Comparison of ENCODE assay signal across 1 cellular context in the genomic region with DNA sequence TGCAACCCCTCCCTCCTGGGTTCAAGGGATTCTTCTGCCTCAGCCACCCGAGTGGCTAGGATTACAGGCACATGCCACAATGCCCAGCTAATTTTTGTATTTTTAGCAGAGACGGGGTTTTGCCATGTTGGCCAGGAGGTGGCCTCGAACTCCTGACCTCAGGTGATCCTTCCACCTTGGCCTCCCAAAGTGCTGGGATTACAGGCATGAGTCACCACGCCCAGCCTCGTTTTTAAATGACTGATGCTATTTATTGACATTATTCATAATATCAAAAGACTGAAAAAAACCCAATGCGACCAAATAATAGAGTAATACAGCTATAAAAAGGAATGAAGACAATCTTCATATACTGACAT.
TF ChIP-seq lines count a peak whose summit lies in the region.

No MANE protein-coding gene starts in this region.

TF ChIP-seq in HEK293, 187 proteins besides CTCF, POLR2A, EP300 and RAD21:
- TF ChIP-seq, protein P1, sequence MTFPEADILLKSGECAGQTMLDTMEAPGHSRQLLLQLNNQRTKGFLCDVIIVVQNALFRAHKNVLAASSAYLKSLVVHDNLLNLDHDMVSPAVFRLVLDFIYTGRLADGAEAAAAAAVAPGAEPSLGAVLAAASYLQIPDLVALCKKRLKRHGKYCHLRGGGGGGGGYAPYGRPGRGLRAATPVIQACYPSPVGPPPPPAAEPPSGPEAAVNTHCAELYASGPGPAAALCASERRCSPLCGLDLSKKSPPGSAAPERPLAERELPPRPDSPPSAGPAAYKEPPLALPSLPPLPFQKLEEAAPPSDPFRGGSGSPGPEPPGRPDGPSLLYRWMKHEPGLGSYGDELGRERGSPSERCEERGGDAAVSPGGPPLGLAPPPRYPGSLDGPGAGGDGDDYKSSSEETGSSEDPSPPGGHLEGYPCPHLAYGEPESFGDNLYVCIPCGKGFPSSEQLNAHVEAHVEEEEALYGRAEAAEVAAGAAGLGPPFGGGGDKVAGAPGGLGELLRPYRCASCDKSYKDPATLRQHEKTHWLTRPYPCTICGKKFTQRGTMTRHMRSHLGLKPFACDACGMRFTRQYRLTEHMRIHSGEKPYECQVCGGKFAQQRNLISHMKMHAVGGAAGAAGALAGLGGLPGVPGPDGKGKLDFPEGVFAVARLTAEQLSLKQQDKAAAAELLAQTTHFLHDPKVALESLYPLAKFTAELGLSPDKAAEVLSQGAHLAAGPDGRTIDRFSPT (tag by site-specific recombination; IDR thresholded peaks at IDR 0.05) = 0 out of 2 replicates have a peak, but pooled peaks have one; percentile 37
- peak; percentile 32 for TF ChIP-seq GLIS1 (tag by site-specific recombination; IDR thresholded peaks at IDR 0.05)
